In genomic region chr3:179432021-179432420, GRCh38 we compare ENCODE assay signal across 9 cellular contexts. TPM values are rescaled to one million over a fixed set of nuclear protein-coding genes. Genes with fewer than 3 reads are reported as not detected.
DNase-seq lines count a peak whose midpoint lies in the region; ATAC-seq and TF ChIP-seq lines count a peak whose summit lies in the region.
"Had no signal": no experiment of that assay in that cellular context is flagged by ENCODE, and none has a peak within 500 bp of the region (broad histone marks: within the 10 kb centered on the region; RNA-seq: fewer than 3 reads in every experiment).

No MANE protein-coding gene starts in this region.

- H3K9me3 ChIP-seq in left lung = no peaks in the 10 kb centered on the region

- TF ChIP-seq CTCF in HFFc6 (IDR thresholded peaks at IDR 0.05) (no peak), NB4 (IDR thresholded peaks at IDR 0.05; ENCODE audit: low read depth, low read length) (no peak), left lung (IDR thresholded peaks at IDR 0.05) (no peak)

- TF ChIP-seq POLR2A in GM18505 (IDR thresholded peaks at IDR 0.05; ENCODE audit: borderline replicate concordance, extremely low read depth, insufficient read depth, insufficient read length) (no peak), NB4 (IDR thresholded peaks at IDR 0.05; ENCODE audit: extremely low read depth, insufficient read length) (no peak)

- H3K27me3 Mint-ChIP-seq in HFFc6 (ENCODE audit: insufficient read depth) = no peaks in the 10 kb centered on the region

- intact Hi-C loops in left lung (cut with DNase I) = no loop called here

- peak; percentile 68 for ATAC-seq in GM18505 (IDR thresholded peaks at IDR 0.05; ENCODE audit: unreplicated experiment)
- peak; percentile 70 for ATAC-seq in left lung

- H3K4me1 Mint-ChIP-seq in HFFc6 (ENCODE audit: low read depth) = peaks cover 49% of the 10 kb centered on the region

- H3K27me3 ChIP-seq in left lung = no peaks in the 10 kb centered on the region

- no peaks in the 10 kb centered on the region for H3K36me3 Mint-ChIP-seq in HFFc6 (ENCODE audit: low read depth)

- H3K4me3 ChIP-seq in NB4 (ENCODE audit: low read depth, low read length) = no peak overlapping the region
- H3K4me3 ChIP-seq in left lung = no peak overlapping the region
- H3K4me3 ChIP-seq: lung had no signal

- DNase-seq in HFFc6 (no peak), NB4 (ENCODE audit: low read depth) (peak; percentile 44), left lung (peak in 1 of 2 donors; percentile 54), NCI-H2029 (lab: John Stamatoyannopoulos, UW) (no peak), NCI-H1092 treated with DMSO at 0.1 percent for 48 hours (lab: John Stamatoyannopoulos, UW) (no peak), NCI-H187 (lab: John Stamatoyannopoulos, UW) (no peak)
- no peak for DNase-seq in activated CD4-positive, CD25-positive, alpha-beta regulatory T cell treated with anti-CD3 and anti-CD28 coated beads, Interleukin-2, amount 50 U/mL, for 72 hours

- peak overlapping the region in 1 of 2 donors; percentile 73 for H3K27ac ChIP-seq in left lung

- peaks cover 0 to 50% of the 10 kb centered on the region in 2 donors for H3K4me1 ChIP-seq in left lung

- H3K36me3 ChIP-seq in left lung = no peaks in the 10 kb centered on the region

- H3K9me3 Mint-ChIP-seq in HFFc6 = no peaks in the 10 kb centered on the region

- no peak overlapping the region for H3K4me3 Mint-ChIP-seq in HFFc6

- peak overlapping the region; percentile 43; the same call in 1 of the 2 replicates for H3K27ac Mint-ChIP-seq in HFFc6

RNA-seq across cellular contexts. Expression of gene GNB4, which starts 19.2 kb away (rescaled TPM):
- total RNA-seq in HFFc6 (2021; fragmentation: NEBNext Ultra II Directional; extraction: Animal tissue kit (Norgen Biotek cat#: 25700)) = 10 to 100 TPM; 40.8 to 51.0 (median 46.3) TPM
- total RNA-seq in left lung = 10 to 100 TPM; 40.1 to 53.0 TPM
